ENCODE assay signal across 8 cellular contexts in genomic region chr6:159044899-159045727, GRCh38. TPM values are rescaled to one million over a fixed set of nuclear protein-coding genes. Genes with fewer than 3 reads are reported as not detected.
DNase-seq lines count a peak whose midpoint lies in the region; ATAC-seq, FAIRE-seq and TF ChIP-seq lines count a peak whose summit lies in the region.

Gene TAGAP, minus strand, starts transcription at chr6:159044991. Its CDS starts 845 bp downstream, at chr6:159044146.

- H3K9me3 Mint-ChIP-seq in osteocyte (ENCODE audit: unreplicated experiment): no peaks in the 10 kb centered on the region

- peaks cover 45% of the 10 kb centered on the region for H3K27me3 Mint-ChIP-seq in osteocyte (ENCODE audit: unreplicated experiment)

- H3K4me3 ChIP-seq in GM08714 (ENCODE audit: low read length) (peak within 1 kb of the TSS; percentile 77), small intestine (ENCODE audit: low read depth in 1 of 2, low read length in 2 of 2) (peak within 1 kb of the TSS; percentile 46 to 66)

- no peaks in the 10 kb centered on the region for H3K27me3 ChIP-seq in small intestine (ENCODE audit: control insufficient read depth in 2 of 2, insufficient read depth in 2 of 2, low read length in 2 of 2)

- H3K9me3 ChIP-seq in small intestine (ENCODE audit: control insufficient read depth, low read depth): no peaks in the 10 kb centered on the region

- DNase-seq in MV-4-11 (lab: John Stamatoyannopoulos, UW) (peak; percentile 93), globus pallidus (ENCODE audit: low spot score) (peak; percentile 61), small intestine (peak; percentile 70), NCI-H2081 (lab: John Stamatoyannopoulos, UW) (no peak), osteocyte (ENCODE audit: extremely low spot score, unreplicated experiment) (no peak)
- peak; percentile 68 to 74 for DNase-seq in activated CD8-positive, alpha-beta memory T cell treated with anti-CD3 and anti-CD28 coated beads for 1 hour (ENCODE audit: extremely low read depth in 1 of 2, low read depth in 1 of 2)

- H3K27ac ChIP-seq in small intestine (ENCODE audit: low read depth in 1 of 2, low read length in 1 of 2): peak within 1 kb of the TSS; percentile 43 to 85

- peaks cover 6% of the 10 kb centered on the region for H3K4me1 Mint-ChIP-seq in osteocyte (ENCODE audit: unreplicated experiment)

- TF ChIP-seq CTCF in osteocyte (IDR thresholded peaks at IDR 0.05): no peak

- no peaks in the 10 kb centered on the region for H3K36me3 Mint-ChIP-seq in osteocyte (ENCODE audit: unreplicated experiment)

- no peak within 1 kb of the TSS for H3K27ac Mint-ChIP-seq in osteocyte (ENCODE audit: unreplicated experiment)

- peak; percentile 87 for ATAC-seq in GM21576 (IDR thresholded peaks at IDR 0.05; ENCODE audit: unreplicated experiment)

- no peaks in the 10 kb centered on the region for H3K36me3 ChIP-seq in small intestine (ENCODE audit: control insufficient read depth in 2 of 2, insufficient read depth in 2 of 2, low read length in 2 of 2)

- H3K4me1 ChIP-seq in small intestine (ENCODE audit: control insufficient read depth in 2 of 2, insufficient read depth in 1 of 2, low read depth in 1 of 2, low read length in 1 of 2): peaks cover 0 to 4% of the 10 kb centered on the region in 2 donors

- FAIRE-seq in small intestine (lab: Jason Lieb, UNC): no peak

- H3K4me3 Mint-ChIP-seq in osteocyte (ENCODE audit: unreplicated experiment): no peak within 1 kb of the TSS

- 29 to 30% (median 29%) methylated on average over 15 of the region's 15 CpGs for WGBS in small intestine, 3 donors

RNA-seq across cellular contexts. Expression of gene TAGAP, which starts in this region (rescaled TPM):
- polyA plus RNA-seq in small intestine: 1 to 10 TPM in 2 of 3 donors, under 1 TPM in 1; 0.45 to 3.8 (median 2.1) TPM
- not detected in 2 replicates for total RNA-seq in osteocyte

Comparison
In these comparisons a context has a peak if more than half of its experiments do, and no peak if none do; other contexts are left out.
1. DNase-seq: peak in MV-4-11 (single experiment), activated CD8-positive, alpha-beta memory T cell treated with anti-CD3 and anti-CD28 coated beads for 1 hour (2 of 2), globus pallidus (single experiment) and small intestine (single experiment); none in NCI-H2081 (0 of 2) and osteocyte (single experiment).